8 cellular contexts compared by ENCODE assay signal in the genomic region with DNA sequence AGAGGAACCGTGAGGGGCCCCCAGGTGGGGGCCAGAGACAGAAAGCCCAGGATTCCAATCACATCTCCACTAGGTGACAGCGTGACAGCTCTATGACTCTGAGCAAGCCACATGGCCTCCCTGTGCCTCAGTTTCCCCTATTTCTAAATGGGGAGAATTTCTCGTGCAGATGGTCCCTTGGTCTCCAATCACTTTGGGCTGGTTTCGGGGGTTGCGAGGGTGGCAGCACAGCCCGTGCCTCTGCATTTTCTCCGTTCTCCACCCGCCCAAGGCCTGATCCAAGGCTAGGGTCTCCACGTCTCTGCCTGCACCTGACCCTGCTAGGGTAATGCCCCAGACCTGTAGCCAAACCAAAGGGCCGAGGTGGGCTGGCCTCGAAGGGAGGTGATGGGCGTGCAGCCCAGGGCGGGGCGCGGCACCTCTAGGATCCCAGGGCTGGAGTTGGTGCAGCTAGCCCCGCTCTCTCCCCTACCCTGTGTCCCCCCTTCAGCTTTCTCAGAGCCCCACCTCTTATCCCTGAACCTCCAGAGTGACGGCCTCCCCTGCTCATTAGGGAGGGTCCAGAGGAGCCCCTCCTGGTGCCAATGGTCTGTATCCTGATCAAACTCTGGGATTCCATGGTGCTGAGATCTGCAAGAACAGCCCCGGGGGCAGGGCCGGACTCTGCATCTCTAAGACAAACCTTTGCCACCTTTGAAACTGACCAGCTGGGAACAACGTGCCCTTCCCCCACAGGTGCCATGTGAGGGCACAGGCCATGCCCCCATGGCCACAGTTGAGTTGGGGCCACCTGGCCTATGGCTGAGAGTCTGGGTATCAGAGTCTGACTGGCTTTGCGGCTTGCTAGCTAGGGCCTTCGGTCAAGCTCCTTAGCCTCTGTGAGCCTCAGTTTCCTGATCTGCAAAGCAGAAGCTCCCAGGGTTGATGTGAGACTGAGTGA. TPM values are rescaled to one million over a fixed set of nuclear protein-coding genes. Genes with fewer than 3 reads are reported as not detected.
DNase-seq lines count a peak whose midpoint lies in the region; TF ChIP-seq lines count a peak whose summit lies in the region.

No MANE protein-coding gene starts in this region.

- peak overlapping the region; percentile 42 for H3K4me2 ChIP-seq in GM23248 (ENCODE audit: unreplicated experiment)

- peak overlapping the region; percentile 60 for H3K9ac ChIP-seq in GM23248
- peak overlapping the region; percentile 62 for H3K9ac ChIP-seq in adipocyte (ENCODE audit: low read length)
- H3K9ac ChIP-seq in skeletal muscle tissue (ENCODE audit: low read depth in 1 of 3, low read length in 3 of 3) = peak overlapping the region; percentile 50 to 72 (median 65)

- no peak overlapping the region for H3K4me3 Mint-ChIP-seq in T-helper 2 cell treated with Interferon-gamma antibody and Interleukin-4, amounts not matched to agents 5 μg/mL and 100 μg/mL, for 36 hours

- H3K9me3 ChIP-seq in GM23248 (ENCODE audit: low read depth) (no peaks in the 10 kb centered on the region), adipocyte (ENCODE audit: control insufficient read depth, low read length) (no peaks in the 10 kb centered on the region), skeletal muscle tissue (ENCODE audit: control insufficient read depth in 3 of 3, low read length in 3 of 3) (no peaks in the 10 kb centered on the region)

- no peaks in the 10 kb centered on the region for H3K36me3 Mint-ChIP-seq in T-helper 2 cell treated with Interferon-gamma antibody and Interleukin-4, amounts not matched to agents 5 μg/mL and 100 μg/mL, for 36 hours (ENCODE audit: low read depth)

- H3K4me1 Mint-ChIP-seq in T-helper 2 cell treated with Interferon-gamma antibody and Interleukin-4, amounts not matched to agents 5 μg/mL and 100 μg/mL, for 36 hours (ENCODE audit: low read depth) = peaks cover 30% of the 10 kb centered on the region

- no peak overlapping the region for H3K27ac Mint-ChIP-seq in T-helper 2 cell treated with Interferon-gamma antibody and Interleukin-4, amounts not matched to agents 5 μg/mL and 100 μg/mL, for 36 hours

- in situ Hi-C loops in GM23248 (cut with MboI) = loop anchor here (5.0 kb wide), 1 partner anchor 132 kb away; no protein-coding TSS in a partner anchor

- H4K20me1 ChIP-seq in GM23248 (ENCODE audit: insufficient read depth) = no peaks in the 10 kb centered on the region

- H3K9me2 ChIP-seq in GM23248 (ENCODE audit: insufficient read depth) = no peaks in the 10 kb centered on the region

- peaks cover 3% of the 10 kb centered on the region for H3K27me3 Mint-ChIP-seq in T-helper 2 cell treated with Interferon-gamma antibody and Interleukin-4, amounts not matched to agents 5 μg/mL and 100 μg/mL, for 36 hours (ENCODE audit: low read depth)

- peaks cover 23% of the 10 kb centered on the region for H3F3A ChIP-seq in GM23248 (ENCODE audit: insufficient read depth)

- no peaks in the 10 kb centered on the region for H3K36me3 ChIP-seq in GM23248 (ENCODE audit: low read depth)
- no peaks in the 10 kb centered on the region for H3K36me3 ChIP-seq in adipocyte (ENCODE audit: control insufficient read depth, insufficient read depth, low read length, severe bottlenecking)
- no peaks in the 10 kb centered on the region for H3K36me3 ChIP-seq in skeletal muscle tissue (ENCODE audit: control insufficient read depth in 3 of 3, insufficient read depth in 3 of 3, low read length in 3 of 3)

- H3K4me1 ChIP-seq in GM23248 (ENCODE audit: insufficient read depth) = peaks cover 48% of the 10 kb centered on the region
- peaks cover 32% of the 10 kb centered on the region for H3K4me1 ChIP-seq in adipocyte (ENCODE audit: control insufficient read depth, insufficient read depth, low read length)
- H3K4me1 ChIP-seq in skeletal muscle tissue (ENCODE audit: control insufficient read depth in 3 of 3, insufficient read depth in 3 of 3, low read length in 3 of 3) = peaks cover 70 to 76% (median 71%) of the 10 kb centered on the region in 3 donors

- peak overlapping the region; percentile 50 for H3K27ac ChIP-seq in GM23248
- H3K27ac ChIP-seq in skeletal muscle tissue (ENCODE audit: low read depth, low read length) = peak overlapping the region; percentile 85

- 0 out of 2 replicates have a peak overlapping the region, but pooled peaks have one; percentile 2 for H2AFZ ChIP-seq in GM23248

- no peaks in the 10 kb centered on the region for H3K79me2 ChIP-seq in GM23248 (ENCODE audit: insufficient read depth)

- POLR2A ChIA-PET in HEK293T (lab: Yijun Ruan, JAX) = interaction anchor here (0.9 to 3.3 kb wide), 5 partner anchors 9 to 144 kb away, joined by 3 to 34 read pairs (median 11); a partner anchor contains a TSS

- WGBS in GM23248 (ENCODE audit: low coverage in 1 of 2, low lambda C conversion rate in 2 of 2, missing lambda C conversion rate in 2 of 2), 2 experiments = 82 to 85% methylated on average over 21 to 22 of the region's 22 CpGs

- H3K4me3 ChIP-seq in GM23248 = no peak overlapping the region
- H3K4me3 ChIP-seq in adipocyte (ENCODE audit: low read length) = no peak overlapping the region
- H3K4me3 ChIP-seq in skeletal muscle tissue (ENCODE audit: low read length in 3 of 3) = peak overlapping the region in 2 of 3 donors; percentile 23 to 41

- H3K9me3 Mint-ChIP-seq in T-helper 2 cell treated with Interferon-gamma antibody and Interleukin-4, amounts not matched to agents 5 μg/mL and 100 μg/mL, for 36 hours = no peaks in the 10 kb centered on the region

- DNase-seq in GM23248 (peak; percentile 22), adipocyte (ENCODE audit: low read depth) (no peak), kidney glomerular epithelial cell (lab: John Stamatoyannopoulos, UW) (peak; percentile 4), NCI-H1105 (lab: John Stamatoyannopoulos, UW) (no peak), NCI-H2171 (lab: John Stamatoyannopoulos, UW) (no peak), HEK293T (ENCODE audit: extremely low spot score) (no peak)
- DNase-seq in T-helper 2 cell treated with Interferon-gamma antibody and Interleukin-4, amounts not matched to agents 5 μg/mL and 100 μg/mL, for 36 hours (ENCODE audit: low spot score) = no peak

- CTCF ChIA-PET in HEK293T (lab: Yijun Ruan, JAX) = interaction anchor here (0.5 to 1.4 kb wide), 3 partner anchors 11 to 136 kb away, joined by 3 to 4 read pairs (median 3); no protein-coding TSS in a partner anchor

- no peaks in the 10 kb centered on the region for H3K27me3 ChIP-seq in GM23248 (replicated peaks; ENCODE audit: insufficient read depth)
- no peaks in the 10 kb centered on the region for H3K27me3 ChIP-seq in adipocyte (replicated peaks; ENCODE audit: control insufficient read depth, insufficient read depth, low read length)
- no peaks in the 10 kb centered on the region for H3K27me3 ChIP-seq in skeletal muscle tissue (ENCODE audit: control insufficient read depth in 3 of 3, insufficient read depth in 3 of 3, low read length in 3 of 3)

TF ChIP-seq in HEK293T, 16 proteins besides CTCF, POLR2A, EP300 and RAD21:
- TF ChIP-seq FOXA1 (IDR thresholded peaks at IDR 0.05) (no peak), CTBP1 (IDR thresholded peaks at IDR 0.05; ENCODE audit: borderline replicate concordance) (no peak), ARNT (IDR thresholded peaks at IDR 0.05) (no peak), BHLHE40 (IDR thresholded peaks at IDR 0.05; ENCODE audit: borderline replicate concordance) (no peak), SP1 (IDR thresholded peaks at IDR 0.05) (no peak), FOXM1 (IDR thresholded peaks at IDR 0.05; ENCODE audit: borderline replicate concordance) (no peak), SUZ12 (IDR thresholded peaks at IDR 0.05) (no peak)

RNA-seq across cellular contexts. Expression of a gene that starts 22.9 kb away (rescaled TPM):
- 3.8 and 10.4 TPM in 2 replicates for total RNA-seq in GM23248 (2014; rRNA removed; shearing (Covaris generic))
- 2.5 and 2.9 TPM in 2 replicates for polyA plus RNA-seq in GM23248 (2016; fragmentation: Nextera tagmentation; extraction: Ambion mirVana)
- 4.7 TPM for total RNA-seq in skeletal muscle tissue

Comparison
In these comparisons a context has a peak if more than half of its experiments do, and no peak if none do; other contexts are left out.
1. DNase-seq: peak in GM23248 (single experiment) and kidney glomerular epithelial cell (single experiment); none in adipocyte (single experiment), NCI-H1105 (single experiment), NCI-H2171 (single experiment), T-helper 2 cell treated with Interferon-gamma antibody and Interleukin-4, amounts not matched to agents 5 μg/mL and 100 μg/mL, for 36 hours (single experiment) and HEK293T (single experiment).
2. H3K4me3 ChIP-seq: peak in skeletal muscle tissue (2 of 3); none in GM23248 (single experiment) and adipocyte (single experiment).
3. Peak in every context shown above with its lines, with median percentiles within 50 percentile points of each other: H3K9ac ChIP-seq.